ENCODE assay signal across 9 cellular contexts in the genomic region with DNA sequence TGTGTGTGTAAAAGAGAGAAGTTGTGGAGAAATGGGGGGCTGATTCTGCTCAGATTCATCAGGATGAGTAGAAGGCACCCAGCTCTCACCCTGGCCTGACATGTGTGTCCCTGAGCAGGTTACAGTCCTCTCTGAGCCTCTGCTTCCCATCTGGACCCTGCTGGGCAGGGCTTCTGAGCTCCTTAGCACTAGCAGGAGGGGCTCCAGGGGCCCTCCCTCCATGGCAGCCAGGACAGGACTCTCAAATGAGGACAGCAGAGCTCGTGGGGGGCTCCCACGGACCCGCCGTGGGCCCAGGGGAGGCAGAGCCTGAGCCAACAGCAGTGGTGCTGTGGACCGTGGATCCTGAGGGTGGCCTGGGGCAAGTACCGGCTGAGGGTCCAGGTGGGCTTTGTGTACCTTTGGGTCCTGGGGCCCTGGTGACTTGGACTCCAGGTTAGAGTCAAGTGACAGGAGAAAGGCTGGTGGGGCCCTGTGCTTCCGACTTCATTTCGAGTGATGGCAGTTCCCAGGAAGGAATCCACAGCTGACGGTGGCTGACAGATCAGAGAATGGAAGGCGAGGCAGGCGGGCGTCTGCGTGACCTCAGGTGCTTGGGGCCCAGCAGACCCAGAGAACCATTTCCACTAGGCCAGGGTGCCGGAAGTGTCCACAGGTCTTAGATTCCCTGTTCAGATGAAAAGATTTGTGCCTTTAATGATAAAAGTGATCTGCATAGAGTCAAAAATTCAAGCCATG. TPM values are rescaled to one million over a fixed set of nuclear protein-coding genes. Genes with fewer than 3 reads are reported as not detected.
DNase-seq lines count a peak whose midpoint lies in the region; ATAC-seq and TF ChIP-seq lines count a peak whose summit lies in the region.
"Had no signal": no experiment of that assay in that cellular context is flagged by ENCODE, and none has a peak within 500 bp of the region (broad histone marks: within the 10 kb centered on the region; RNA-seq: fewer than 3 reads in every experiment).

No MANE protein-coding gene starts in this region.

- 84 to 89% methylated on average over 8 to 10 of the region's 14 CpGs for WGBS in thyroid gland, 2 donors

- H3K27ac Mint-ChIP-seq in activated T-cell treated with anti-CD3 and anti-CD28 coated beads, Interleukin-2, amount 50 U/mL, for 72 hours, result peak overlapping the region; percentile 65

- peak overlapping the region; percentile 76 for H3K9ac ChIP-seq in adipocyte (ENCODE audit: low read length)

- TF ChIP-seq CTCF in left lung (IDR thresholded peaks at IDR 0.05), result no peak
- TF ChIP-seq CTCF in thyroid gland (IDR thresholded peaks at IDR 0.05), result no peak
- no peak for TF ChIP-seq CTCF in BE2C (IDR thresholded peaks at IDR 0.05; ENCODE audit: low read depth, low read length)

- H3K4me3 ChIP-seq in adipocyte (ENCODE audit: low read length) (peak overlapping the region; percentile 56), left lung (no peak overlapping the region), thyroid gland (replicated peaks in 1 of 3) (no peak overlapping the region), BE2C (ENCODE audit: low read depth, low read length) (no peak overlapping the region)

- H3K27me3 Mint-ChIP-seq in activated T-cell treated with anti-CD3 and anti-CD28 coated beads, Interleukin-2, amount 50 U/mL, for 72 hours (ENCODE audit: low read depth), result no peaks in the 10 kb centered on the region

- H3K36me3 ChIP-seq in adipocyte (ENCODE audit: control insufficient read depth, insufficient read depth, low read length, severe bottlenecking) (peaks cover 54% of the 10 kb centered on the region), left lung (peaks cover 0 to 58% of the 10 kb centered on the region in 2 donors), thyroid gland (peaks cover 15 to 20% of the 10 kb centered on the region in 2 donors), BE2C (no peaks in the 10 kb centered on the region; the same call in 1 of the 2 replicates)

- H3K4me1 ChIP-seq in adipocyte (ENCODE audit: control insufficient read depth, insufficient read depth, low read length), result peaks cover 80% of the 10 kb centered on the region
- peaks cover 13 to 44% of the 10 kb centered on the region in 2 donors for H3K4me1 ChIP-seq in left lung
- H3K4me1 ChIP-seq in thyroid gland, result peaks cover 31 to 35% of the 10 kb centered on the region in 2 donors
- no peaks in the 10 kb centered on the region for H3K4me1 ChIP-seq in BE2C

- ATAC-seq in activated T-cell treated with anti-CD3 and anti-CD28 coated beads, Interleukin-2, amount 50 U/mL, for 72 hours (replicated peaks in 1 of 2), result no peak
- ATAC-seq in left lung (peak; percentile 0), GM21619 (IDR thresholded peaks at IDR 0.05; ENCODE audit: unreplicated experiment) (no peak)

- DNase-seq in activated T-cell treated with anti-CD3 and anti-CD28 coated beads, Interleukin-2, amount 50 U/mL, for 72 hours, result no peak
- no peak for DNase-seq in activated T-cell treated with anti-CD3 and anti-CD28 coated beads, Interleukin-2, amount 50 U/mL, for 48 hours
- DNase-seq in adipocyte (ENCODE audit: low read depth) (no peak), left lung (peak in 1 of 2 donors; percentile 38), thyroid gland (peak in 1 of 2 donors; percentile 58), SIG-M5 treated with dmso at 0.1 percent for 504 hours (lab: John Stamatoyannopoulos, UW; ENCODE audit: unreplicated experiment) (no peak), BE2C (no peak)
- DNase-seq: amniotic stem cell had no signal

- TF ChIP-seq POLR2A in thyroid gland (IDR thresholded peaks at IDR 0.05), result peak in 1 of 2 donors; percentile 7

- H3K9me3 Mint-ChIP-seq in activated T-cell treated with anti-CD3 and anti-CD28 coated beads, Interleukin-2, amount 50 U/mL, for 72 hours, result no peaks in the 10 kb centered on the region

- H3K4me1 Mint-ChIP-seq in activated T-cell treated with anti-CD3 and anti-CD28 coated beads, Interleukin-2, amount 50 U/mL, for 72 hours (ENCODE audit: low read depth), result peaks cover 58% of the 10 kb centered on the region

- H3K27ac ChIP-seq in left lung (peak overlapping the region; percentile 22 to 53), thyroid gland (peak overlapping the region; percentile 82 to 100 (median 87))

- no peaks in the 10 kb centered on the region for H3K9me3 ChIP-seq in adipocyte (ENCODE audit: control insufficient read depth, low read length)
- H3K9me3 ChIP-seq in left lung, result no peaks in the 10 kb centered on the region
- H3K9me3 ChIP-seq in thyroid gland, result no peaks in the 10 kb centered on the region
- no peaks in the 10 kb centered on the region for H3K9me3 ChIP-seq in BE2C

- intact Hi-C loops in left lung (cut with DNase I) (no loop called here), thyroid gland (cut with DNase I) (no loop called here)

- H3K36me3 Mint-ChIP-seq in activated T-cell treated with anti-CD3 and anti-CD28 coated beads, Interleukin-2, amount 50 U/mL, for 72 hours (ENCODE audit: insufficient read depth in 2 of 2), result peaks cover 11 to 37% of the 10 kb centered on the region in 2 donors

- H3K4me3 Mint-ChIP-seq in activated T-cell treated with anti-CD3 and anti-CD28 coated beads, Interleukin-2, amount 50 U/mL, for 72 hours, result no peak overlapping the region

- no peaks in the 10 kb centered on the region for H3K27me3 ChIP-seq in adipocyte (replicated peaks; ENCODE audit: control insufficient read depth, insufficient read depth, low read length)
- no peaks in the 10 kb centered on the region for H3K27me3 ChIP-seq in left lung
- H3K27me3 ChIP-seq in thyroid gland, result no peaks in the 10 kb centered on the region
- H3K27me3 ChIP-seq in BE2C, result no peaks in the 10 kb centered on the region

RNA-seq across cellular contexts. Expression of a gene that starts 21.9 kb away (rescaled TPM):
- total RNA-seq in activated T-cell treated with anti-CD3 and anti-CD28 coated beads, Interleukin-2, amount 50 U/mL, for 72 hours, result 1,000 to 10,000 TPM in 1 of 2 donors, 100 to 1,000 TPM in 1; 678 to 1,151 TPM
- total RNA-seq in left lung, result 1,000 to 10,000 TPM; 1,146 to 1,441 TPM
- 1,000 to 10,000 TPM in 1 of 4 donors, 100 to 1,000 TPM in 3; 195 to 1,623 (median 652) TPM for total RNA-seq in thyroid gland
- polyA plus RNA-seq in BE2C (2012; ENCODE audit: insufficient read depth, insufficient read length, low read depth), result 301 TPM

RNA-seq across cellular contexts. Expression of a gene that starts 54.4 kb away (rescaled TPM):
- over 10,000 TPM in 1 of 2 donors, 1,000 to 10,000 TPM in 1; 8,391 to 13,279 TPM for total RNA-seq in activated T-cell treated with anti-CD3 and anti-CD28 coated beads, Interleukin-2, amount 50 U/mL, for 72 hours
- total RNA-seq in left lung (over 10,000 TPM; 12,400 to 15,875 TPM), thyroid gland (over 10,000 TPM; 20,994 to 36,233 (median 26,043) TPM)
- 273 TPM for polyA plus RNA-seq in BE2C (2012; ENCODE audit: insufficient read depth, insufficient read length, low read depth)

RNA-seq across cellular contexts. Expression of a gene that starts 58.0 kb away (rescaled TPM):
- total RNA-seq in activated T-cell treated with anti-CD3 and anti-CD28 coated beads, Interleukin-2, amount 50 U/mL, for 72 hours, result 10 to 100 TPM; 43.5 to 47.2 TPM
- total RNA-seq in left lung, result 10 to 100 TPM; 31.7 to 31.9 TPM
- total RNA-seq in thyroid gland, result 10 to 100 TPM; 22.5 to 44.9 (median 31.0) TPM
- 12.5 TPM for polyA plus RNA-seq in BE2C (2012; ENCODE audit: insufficient read depth, insufficient read length, low read depth)
